Comparison of ENCODE assay signal across 7 cellular contexts in genomic region chr2:95399061-95399460, GRCh38.
"Had no signal": no experiment of that assay in that cellular context is flagged by ENCODE, and none has a peak within 500 bp of the region (broad histone marks: within the 10 kb centered on the region; RNA-seq: fewer than 3 reads in every experiment).

No MANE protein-coding gene starts in this region.

- H3K4me3 ChIP-seq: K562 had no signal

- H3K9ac ChIP-seq: KMS-11 had no signal

- DNase-seq: KBM-7, KG1 had no signal

- H3K4me2 ChIP-seq: KMS-11 had no signal

- ATAC-seq: HepG2, K562 had no signal

- H3K9me3 Mint-ChIP-seq: IgD-negative memory B cell had no signal

- H3K27ac Mint-ChIP-seq: IgD-negative memory B cell had no signal

- H3K27ac ChIP-seq: HL-60, KMS-11 had no signal

- H3K27me3 Mint-ChIP-seq: IgD-negative memory B cell had no signal
